ENCODE assay signal across 8 cellular contexts in genomic region chr3:142578309-142579223, GRCh38. TPM values are rescaled to one million over a fixed set of nuclear protein-coding genes. Genes with fewer than 3 reads are reported as not detected.
DNase-seq lines count a peak whose midpoint lies in the region; ATAC-seq lines count a peak whose summit lies in the region.

ATR (minus strand) TSS chr3:142578733; CDS start chr3:142578704, 29 bp downstream.

- no peak within 1 kb of the TSS for H2BK120ac ChIP-seq in mesenchymal stem cell (ENCODE audit: low read depth, low read length)

- peak within 1 kb of the TSS; percentile 99 for H3K9ac ChIP-seq in mesenchymal stem cell (ENCODE audit: low read length)

- no peaks in the 10 kb centered on the region for H3K9me3 Mint-ChIP-seq in effector memory CD8-positive, alpha-beta T cell

- peak within 1 kb of the TSS; percentile 64 to 98 for H3K14ac ChIP-seq in mesenchymal stem cell (ENCODE audit: low read length in 2 of 2)

- H3K36me3 ChIP-seq in mesenchymal stem cell (ENCODE audit: control insufficient read depth in 1 of 2, insufficient read depth in 2 of 2, low read depth in 1 of 2, low read length in 2 of 2), result no peaks in the 10 kb centered on the region

- no peaks in the 10 kb centered on the region for H3K9me3 ChIP-seq in mesenchymal stem cell (ENCODE audit: control insufficient read depth, low read length)

- peak within 1 kb of the TSS; percentile 78 to 81 for H3K4ac ChIP-seq in mesenchymal stem cell (ENCODE audit: low read depth in 1 of 2, low read length in 2 of 2)

- H2BK5ac ChIP-seq in mesenchymal stem cell (ENCODE audit: low read depth, low read length, poor library complexity, severe bottlenecking), result peak within 1 kb of the TSS; percentile 94

- H3K36me3 Mint-ChIP-seq in effector memory CD8-positive, alpha-beta T cell (ENCODE audit: insufficient read depth), result peaks cover 20% of the 10 kb centered on the region

- peak within 1 kb of the TSS; percentile 94 to 96 for H3K4me3 Mint-ChIP-seq in effector memory CD8-positive, alpha-beta T cell

- peaks cover 2% of the 10 kb centered on the region for H3K4me1 ChIP-seq in mesenchymal stem cell (ENCODE audit: control insufficient read depth, insufficient read depth, low read depth, low read length)

- H2AFZ ChIP-seq in mesenchymal stem cell (ENCODE audit: low read depth, low read length), result peak within 1 kb of the TSS; percentile 87

- H3K79me1 ChIP-seq in mesenchymal stem cell (replicated peaks; ENCODE audit: low read length, poor library complexity, severe bottlenecking), result peaks cover 6% of the 10 kb centered on the region

- H2BK12ac ChIP-seq in mesenchymal stem cell (ENCODE audit: low read length in 2 of 2), result peak within 1 kb of the TSS; percentile 54 to 61

- H4K8ac ChIP-seq in mesenchymal stem cell (ENCODE audit: low read length), result peak within 1 kb of the TSS; percentile 97

- peaks cover 38 to 49% of the 10 kb centered on the region in 2 donors for H3K4me1 Mint-ChIP-seq in effector memory CD8-positive, alpha-beta T cell (ENCODE audit: low read depth in 2 of 2)

- peak within 1 kb of the TSS; percentile 95 to 96 for H3K18ac ChIP-seq in mesenchymal stem cell (ENCODE audit: low read depth in 1 of 2, low read length in 2 of 2)

- peak within 1 kb of the TSS in 1 of 2 experiments; percentile 90 for H3K23ac ChIP-seq in mesenchymal stem cell (ENCODE audit: low read length in 2 of 2)

- H3K4me2 ChIP-seq in mesenchymal stem cell (ENCODE audit: low read length, poor library complexity, severe bottlenecking), result peak within 1 kb of the TSS; percentile 83

- H2BK15ac ChIP-seq in mesenchymal stem cell (ENCODE audit: low read depth, poor library complexity, severe bottlenecking), result peak within 1 kb of the TSS; percentile 88

- H3K27me3 Mint-ChIP-seq in effector memory CD8-positive, alpha-beta T cell, result no peaks in the 10 kb centered on the region

- peak within 1 kb of the TSS; percentile 95 for H3K27ac ChIP-seq in mesenchymal stem cell (ENCODE audit: low read length, poor library complexity, severe bottlenecking)

- peak within 1 kb of the TSS; percentile 95 to 97 for H3K4me3 ChIP-seq in mesenchymal stem cell (ENCODE audit: insufficient read depth in 1 of 2, low read depth in 1 of 2, low read length in 2 of 2)

- peaks cover 0 to 4% of the 10 kb centered on the region in 2 experiments for H3K27me3 ChIP-seq in mesenchymal stem cell (ENCODE audit: control insufficient read depth in 1 of 2, insufficient read depth in 1 of 2, low read length in 2 of 2)

- H2AK5ac ChIP-seq in mesenchymal stem cell (ENCODE audit: low read length, severe bottlenecking), result no peak within 1 kb of the TSS

- H4K91ac ChIP-seq in mesenchymal stem cell (ENCODE audit: low read length), result peak within 1 kb of the TSS; percentile 98

- H3K27ac Mint-ChIP-seq in effector memory CD8-positive, alpha-beta T cell, result peak within 1 kb of the TSS; percentile 95 to 99

- ATAC-seq in GM21360 (IDR thresholded peaks at IDR 0.05; ENCODE audit: unreplicated experiment), result peak; percentile 94
- peak; percentile 88 for ATAC-seq in effector memory CD8-positive, alpha-beta T cell (replicated peaks)

- DNase-seq in COLO668 (lab: John Stamatoyannopoulos, UW; ENCODE audit: unreplicated experiment), result peak; percentile 95
- peak; percentile 99 for DNase-seq in HT1080 (ENCODE audit: low read depth)
- DNase-seq in NOMO-1 treated with DMSO at 0.1 percent for 48 hours (lab: John Stamatoyannopoulos, UW; ENCODE audit: unreplicated experiment), result peak; percentile 99
- DNase-seq in activated CD8-positive, alpha-beta memory T cell treated with anti-CD3 and anti-CD28 coated beads for 4 hours (ENCODE audit: low read depth in 2 of 2), result peak; percentile 92
- peak; percentile 94 to 95 (median 94) for DNase-seq in effector memory CD8-positive, alpha-beta T cell
- DNase-seq in mesenchymal stem cell, result peak; percentile 98
- DNase-seq in stimulated activated CD8-positive, alpha-beta memory T cell treated with anti-CD3 and anti-CD28 coated beads, Interleukin-12 subunit alpha, Interleukin-12 subunit beta, amount 100 ng/mL, for 4 hours (ENCODE audit: low read depth), result peak; percentile 93

- WGBS in mesenchymal stem cell, result under 1% methylated on average over 65 of the region's 65 CpGs

RNA-seq across cellular contexts. Expression of gene ATR, which starts in this region (rescaled TPM):
- 32.8 and 33.5 TPM in 2 replicates for total RNA-seq in HT1080 (2014; rRNA removed; shearing (Covaris generic))
- polyA plus RNA-seq in HT1080 (2015; cell fraction: cytosol; rRNA removed), result 19.3 and 22.8 TPM in 2 replicates
- polyA plus RNA-seq in HT1080 (2015; cell fraction: nucleus; rRNA removed), result 109 and 116 TPM in 2 replicates
- polyA plus RNA-seq in mesenchymal stem cell (2013, experiment 1 of 2), result 10.0 TPM
- polyA plus RNA-seq in mesenchymal stem cell (2013, experiment 2 of 2), result 11.1 TPM

Comparison
In these comparisons a context has a peak if more than half of its experiments do, and no peak if none do; other contexts are left out.
1. Peak in every context shown above with its lines: DNase-seq, ATAC-seq, H3K4me3 ChIP-seq and H3K27ac ChIP-seq.